Comparison of ENCODE assay signal across 8 cellular contexts in genomic region chr2:28751102-28751955, GRCh38. TPM values are rescaled to one million over a fixed set of nuclear protein-coding genes. Genes with fewer than 3 reads are reported as not detected.
A peak's percentile ranks its signal among the peaks of the same experiment; 100 is the strongest.
DNase-seq lines count a peak whose midpoint lies in the region; ATAC-seq and TF ChIP-seq lines count a peak whose summit lies in the region.

Gene PPP1CB (plus strand): TSS chr2:28751830. CDS start chr2:28752125, 295 bp downstream.

- peaks cover 0 to 6% of the 10 kb centered on the region in 2 donors for H3K4me1 ChIP-seq in uterus

- H3K27me3 Mint-ChIP-seq in T-helper 1 cell treated with Interleukin-12 subunit alpha and Interleukin-12 subunit beta and Interleukin-4 antibody, amounts not matched to agents 30 μg/mL and 1 μg/mL, for 36 hours (ENCODE audit: low read depth) = no peaks in the 10 kb centered on the region

- H3K36me3 Mint-ChIP-seq in T-helper 1 cell treated with Interleukin-12 subunit alpha and Interleukin-12 subunit beta and Interleukin-4 antibody, amounts not matched to agents 30 μg/mL and 1 μg/mL, for 36 hours (ENCODE audit: low read depth) = peaks cover 12% of the 10 kb centered on the region

- H3K9me3 Mint-ChIP-seq in T-helper 1 cell treated with Interleukin-12 subunit alpha and Interleukin-12 subunit beta and Interleukin-4 antibody, amounts not matched to agents 30 μg/mL and 1 μg/mL, for 36 hours = no peaks in the 10 kb centered on the region

- peak within 1 kb of the TSS; percentile 94 for H3K4me3 Mint-ChIP-seq in T-helper 1 cell treated with Interleukin-12 subunit alpha and Interleukin-12 subunit beta and Interleukin-4 antibody, amounts not matched to agents 30 μg/mL and 1 μg/mL, for 36 hours

- H3K4me1 Mint-ChIP-seq in T-helper 1 cell treated with Interleukin-12 subunit alpha and Interleukin-12 subunit beta and Interleukin-4 antibody, amounts not matched to agents 30 μg/mL and 1 μg/mL, for 36 hours (ENCODE audit: low read depth) = peaks cover 52% of the 10 kb centered on the region

- peak within 1 kb of the TSS; percentile 97 to 98 for H3K4me3 ChIP-seq in uterus

- intact Hi-C loops in left ventricle myocardium superior (cut with micrococcal nuclease) = loop anchor here (5.0 kb wide), 1 partner anchor 159 kb away; no protein-coding TSS in a partner anchor
- intact Hi-C loops in uterus (cut with DNase I; ENCODE audit: low total_unique reads) = loop anchor here (5.0 to 10.0 kb wide), 2 partner anchors 89 to 157 kb away; no protein-coding TSS in a partner anchor

- H3K27me3 ChIP-seq in uterus = no peaks in the 10 kb centered on the region

- DNase-seq in NCI-H1694 (lab: John Stamatoyannopoulos, UW) = peak; percentile 84
- DNase-seq in amygdala (lab: John Stamatoyannopoulos, UW) = peak; percentile 72 to 97 (median 92)
- peak; percentile 98 for DNase-seq in left ventricle myocardium superior
- DNase-seq in pulmonary artery endothelial cell (ENCODE audit: low read depth, low spot score) = peak; percentile 86
- DNase-seq in uterus = peak; percentile 96 to 97

- peak in 3 of 4 experiments; percentile 11 to 48 (median 21) for TF ChIP-seq CTCF in uterus (IDR thresholded peaks at IDR 0.05)

- TF ChIP-seq POLR2A in GM15510 (IDR thresholded peaks at IDR 0.05; ENCODE audit: borderline replicate concordance, extremely low read depth, insufficient read length) = peak; percentile 83
- TF ChIP-seq POLR2A in uterus (IDR thresholded peaks at IDR 0.05) = peak; percentile 88 to 98

- no peaks in the 10 kb centered on the region for H3K36me3 ChIP-seq in uterus

- peak within 1 kb of the TSS; percentile 98 for H3K27ac Mint-ChIP-seq in T-helper 1 cell treated with Interleukin-12 subunit alpha and Interleukin-12 subunit beta and Interleukin-4 antibody, amounts not matched to agents 30 μg/mL and 1 μg/mL, for 36 hours

- ATAC-seq in HG02885 (IDR thresholded peaks at IDR 0.05; ENCODE audit: poor library complexity, unreplicated experiment) (peak; percentile 87), left ventricle myocardium superior (peak; percentile 95)

- no peaks in the 10 kb centered on the region for H3K9me3 ChIP-seq in uterus

- peak within 1 kb of the TSS; percentile 100 for H3K27ac ChIP-seq in uterus

RNA-seq across cellular contexts. Expression of gene PPP1CB, which starts in this region (rescaled TPM):
- total RNA-seq in left ventricle myocardium superior (434 TPM), pulmonary artery endothelial cell (169 and 197 TPM in 2 replicates), uterus (100 to 1,000 TPM; 366 to 610 (median 470) TPM)

Comparison
In these comparisons a context has a peak if more than half of its experiments do, and no peak if none do; other contexts are left out.
1. Peak in every context shown above with its lines: DNase-seq, ATAC-seq, H3K4me3 ChIP-seq and H3K27ac ChIP-seq.